In the genomic region with DNA sequence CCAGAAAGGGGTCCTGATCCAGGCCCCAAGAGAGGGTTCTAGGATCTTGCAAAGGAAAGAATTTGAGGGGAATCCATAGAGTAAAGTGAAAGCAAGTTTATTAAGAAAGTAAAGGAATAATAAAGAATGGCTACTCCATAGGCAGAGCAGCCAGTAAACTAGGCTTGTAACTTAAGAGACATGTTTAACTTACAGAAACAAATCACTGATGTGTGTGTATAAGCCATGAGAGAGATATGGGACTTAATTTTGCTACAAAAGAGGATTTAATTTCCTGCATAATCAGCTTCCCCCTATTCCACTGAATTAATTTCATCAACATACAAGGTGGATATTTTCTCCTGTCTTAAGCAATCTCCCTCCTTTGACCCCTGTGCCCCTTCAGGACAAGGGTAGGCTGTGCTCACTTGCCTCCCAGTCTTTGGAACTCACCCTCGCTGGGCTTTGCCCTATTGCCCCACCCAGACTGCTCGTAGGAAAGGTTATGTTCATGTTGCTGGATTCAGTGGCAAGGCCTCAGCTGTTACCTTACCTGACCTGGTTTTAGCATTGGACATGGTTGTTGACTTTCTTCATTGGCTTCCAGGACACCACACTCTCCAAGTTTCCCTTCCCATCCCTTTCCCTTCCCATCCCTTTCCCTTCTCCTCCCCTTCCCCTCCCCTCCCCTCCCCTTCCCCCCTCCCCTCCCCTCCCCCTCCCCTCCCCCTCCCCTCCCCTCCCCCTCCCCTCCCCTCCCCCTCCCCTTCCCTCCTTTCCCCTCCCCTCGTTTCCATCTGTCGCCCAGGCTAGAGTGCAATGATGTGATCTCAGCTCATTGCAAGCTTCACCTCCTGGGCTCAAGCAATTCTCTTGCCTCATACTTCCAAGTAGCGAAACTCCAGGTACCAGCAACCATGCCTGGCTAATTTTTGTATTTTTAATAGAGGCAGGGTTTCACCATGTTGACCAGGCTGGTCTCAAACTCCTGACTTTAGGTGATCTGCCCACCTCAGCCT, we compare ENCODE assay signal across 1 cellular context.
TF ChIP-seq lines count a peak whose summit lies in the region.

No MANE protein-coding gene starts in this region.

TF ChIP-seq in HEK293, 187 proteins besides CTCF, POLR2A, EP300 and RAD21 (continued from another document):
- TF ChIP-seq BCL11B (tag by site-specific recombination; IDR thresholded peaks at IDR 0.05; ENCODE audit: low read depth) = peak; percentile 79
- TF ChIP-seq IKZF3 (tag by site-specific recombination; IDR thresholded peaks at IDR 0.05) = peak; percentile 82
